ENCODE assay signal across 8 cellular contexts in genomic region chr11:63670738-63671321, GRCh38. TPM values are rescaled to one million over a fixed set of nuclear protein-coding genes. Genes with fewer than 3 reads are reported as not detected.
DNase-seq lines count a peak whose midpoint lies in the region; ATAC-seq and TF ChIP-seq lines count a peak whose summit lies in the region.

No MANE protein-coding gene starts in this region.

- H3K27ac ChIP-seq in HCT116 (ENCODE audit: low read depth, low read length), result peak overlapping the region; percentile 83

- H3K9me3 Mint-ChIP-seq in effector memory CD8-positive, alpha-beta T cell, result no peaks in the 10 kb centered on the region
- no peaks in the 10 kb centered on the region for H3K9me3 Mint-ChIP-seq in memory B cell
- no peaks in the 10 kb centered on the region for H3K9me3 Mint-ChIP-seq in stimulated activated naive CD8-positive, alpha-beta T cell treated with anti-CD3 and anti-CD28 coated beads, Interleukin-15, Interleukin-2, amounts not matched to agents 100 ng/mL and 50 ng/mL, for 24 hours

- POLR2A ChIA-PET in HCT116 (lab: Charles Lee), result interaction anchor here (4.3 kb wide), 1 partner anchor 11 kb away, joined by 24 read pairs; the partner anchor contains the start of gene RTN3

- peak overlapping the region; percentile 76 for H3K9ac ChIP-seq in HCT116 (ENCODE audit: low read length)

- H3K9me2 ChIP-seq in HCT116 (ENCODE audit: insufficient read depth), result no peaks in the 10 kb centered on the region

- TF ChIP-seq CTCF in HCT116 (IDR thresholded peaks at IDR 0.05 in 2 of 3, conservative IDR thresholded peaks at IDR 0.05 in 1 of 3; ENCODE audit: borderline replicate concordance in 1 of 3, insufficient read depth in 1 of 3, low read depth in 2 of 3, low read length in 2 of 3), result peak in 2 of 3 experiments; percentile 47 to 57; a peak in 5 of 6 replicates

- peaks cover 3% of the 10 kb centered on the region for H3K36me3 Mint-ChIP-seq in effector memory CD8-positive, alpha-beta T cell (ENCODE audit: insufficient read depth)
- peaks cover 2% of the 10 kb centered on the region for H3K36me3 Mint-ChIP-seq in memory B cell
- peaks cover 4% of the 10 kb centered on the region for H3K36me3 Mint-ChIP-seq in stimulated activated naive CD8-positive, alpha-beta T cell treated with anti-CD3 and anti-CD28 coated beads, Interleukin-15, Interleukin-2, amounts not matched to agents 100 ng/mL and 50 ng/mL, for 24 hours (ENCODE audit: low read depth)

- H3K27me3 Mint-ChIP-seq in effector memory CD8-positive, alpha-beta T cell, result no peaks in the 10 kb centered on the region
- H3K27me3 Mint-ChIP-seq in memory B cell, result no peaks in the 10 kb centered on the region
- no peaks in the 10 kb centered on the region for H3K27me3 Mint-ChIP-seq in stimulated activated naive CD8-positive, alpha-beta T cell treated with anti-CD3 and anti-CD28 coated beads, Interleukin-15, Interleukin-2, amounts not matched to agents 100 ng/mL and 50 ng/mL, for 24 hours

- CTCF ChIA-PET in HCT116 (lab: Charles Lee), result interaction anchor here (1.0 to 2.1 kb wide), 2 partner anchors 10 to 18 kb away, joined by 3 to 7 read pairs; partner anchors contain the start of gene RTN3

- no peaks in the 10 kb centered on the region for H3K9me3 ChIP-seq in HCT116 (ENCODE audit: control insufficient read depth in 1 of 2, insufficient read depth in 1 of 2, low read depth in 1 of 2, low read length in 2 of 2)

- H3K4me3 ChIP-seq in HCT116 (replicated peaks in 1 of 2; ENCODE audit: low read depth in 1 of 2, low read length in 2 of 2), result peak overlapping the region; percentile 50 to 60

- peak overlapping the region; percentile 82 to 87 for H3K4me3 Mint-ChIP-seq in effector memory CD8-positive, alpha-beta T cell
- peak overlapping the region; percentile 87 for H3K4me3 Mint-ChIP-seq in memory B cell
- H3K4me3 Mint-ChIP-seq in stimulated activated naive CD8-positive, alpha-beta T cell treated with anti-CD3 and anti-CD28 coated beads, Interleukin-15, Interleukin-2, amounts not matched to agents 100 ng/mL and 50 ng/mL, for 24 hours, result peak overlapping the region; percentile 81

- peak; percentile 61 for TF ChIP-seq RAD21 in HCT116 (IDR thresholded peaks at IDR 0.05; ENCODE audit: low read depth)

- peaks cover 20 to 21% of the 10 kb centered on the region in 2 donors for H3K4me1 Mint-ChIP-seq in effector memory CD8-positive, alpha-beta T cell (ENCODE audit: low read depth in 2 of 2)
- H3K4me1 Mint-ChIP-seq in memory B cell, result peaks cover 17% of the 10 kb centered on the region
- H3K4me1 Mint-ChIP-seq in stimulated activated naive CD8-positive, alpha-beta T cell treated with anti-CD3 and anti-CD28 coated beads, Interleukin-15, Interleukin-2, amounts not matched to agents 100 ng/mL and 50 ng/mL, for 24 hours (ENCODE audit: low read depth), result peaks cover 49% of the 10 kb centered on the region

- peaks cover 48% of the 10 kb centered on the region for H3K79me2 ChIP-seq in HCT116 (ENCODE audit: insufficient read depth, low read length)

- peak overlapping the region; percentile 49 to 92 for H3K27ac Mint-ChIP-seq in effector memory CD8-positive, alpha-beta T cell
- peak overlapping the region; percentile 85 for H3K27ac Mint-ChIP-seq in memory B cell
- H3K27ac Mint-ChIP-seq in stimulated activated naive CD8-positive, alpha-beta T cell treated with anti-CD3 and anti-CD28 coated beads, Interleukin-15, Interleukin-2, amounts not matched to agents 100 ng/mL and 50 ng/mL, for 24 hours, result peak overlapping the region; percentile 84

- intact Hi-C loops in HCT116 (cut with micrococcal nuclease), result no loop called here

- no peaks in the 10 kb centered on the region for H3K36me3 ChIP-seq in HCT116 (ENCODE audit: control insufficient read depth in 1 of 2, insufficient read depth in 2 of 2, low read length in 2 of 2)

- RAD21 ChIA-PET in HCT116 (lab: Charles Lee; ENCODE audit: low non-redundant PET in 1 of 2, low total read pairs in 2 of 2, uncharacterized antibody in 2 of 2, unreplicated experiment in 2 of 2), result no interaction called here

- BruUV-seq in HCT116 (replicated peaks; lab: Mats Ljungman, UMichigan), result no TSS peak

- H3K27me3 ChIP-seq in HCT116 (ENCODE audit: insufficient read depth, low read length), result no peaks in the 10 kb centered on the region

- H4K20me1 ChIP-seq in HCT116 (ENCODE audit: insufficient read depth), result no peaks in the 10 kb centered on the region

- peak; percentile 21 for DNase-seq in NCI-H82 (lab: John Stamatoyannopoulos, UW)
- DNase-seq in NCI-H82 treated with DMSO at 0.1 percent for 48 hours (lab: John Stamatoyannopoulos, UW; ENCODE audit: unreplicated experiment), result no peak
- no peak for DNase-seq in HCT116 (ENCODE audit: low read depth, low spot score)
- DNase-seq in MV-4-11 (lab: John Stamatoyannopoulos, UW), result peak; percentile 65
- DNase-seq in activated CD4-positive, alpha-beta T cell treated with anti-CD3 and anti-CD28 coated beads, Interleukin-2, amount 50 U/mL, for 24 hours (ENCODE audit: low read depth in 1 of 2, low spot score in 1 of 2), result peak; percentile 1 to 3
- peak; percentile 5 to 16 (median 10) for DNase-seq in effector memory CD8-positive, alpha-beta T cell
- DNase-seq in memory B cell (ENCODE audit: low spot score in 2 of 2), result peak in 1 of 2 donors; percentile 44

- peak overlapping the region; percentile 86 for H3K4me2 ChIP-seq in HCT116 (ENCODE audit: low read length)

- peaks cover 25 to 55% of the 10 kb centered on the region in 2 experiments for H3K4me1 ChIP-seq in HCT116 (ENCODE audit: control insufficient read depth in 1 of 2, insufficient read depth in 2 of 2, low read length in 2 of 2)

- TF ChIP-seq POLR2A in HCT116 (IDR thresholded peaks at IDR 0.05; ENCODE audit: borderline replicate concordance, extremely low read depth, insufficient read depth, insufficient read length), result no peak

- no peak overlapping the region for H2AFZ ChIP-seq in HCT116 (ENCODE audit: low read depth, low read length, poor library complexity, severe bottlenecking)

- peak; percentile 55 for ATAC-seq in HCT116
- ATAC-seq in effector memory CD8-positive, alpha-beta T cell (replicated peaks), result peak; percentile 22
- peak; percentile 21 for ATAC-seq in memory B cell (ENCODE audit: low read depth)

TF ChIP-seq in HCT116, 20 proteins besides CTCF, POLR2A, EP300 and RAD21:
- TF ChIP-seq SRF (IDR thresholded peaks at IDR 0.05; ENCODE audit: low read depth) (no peak), EZH2phosphoT487 (IDR thresholded peaks at IDR 0.05; ENCODE audit: borderline replicate concordance) (no peak), TCF7L2 (IDR thresholded peaks at IDR 0.05; ENCODE audit: borderline replicate concordance, extremely low read depth, insufficient read depth, insufficient read length) (no peak), YY1 (IDR thresholded peaks at IDR 0.05; ENCODE audit: extremely low read depth, insufficient replicate concordance, low read depth, low read length) (peak; percentile 67), REST (IDR thresholded peaks at IDR 0.05; ENCODE audit: low read depth) (no peak), CBX3 (IDR thresholded peaks at IDR 0.05; ENCODE audit: low read depth) (no peak)

RNA-seq across cellular contexts. Expression of gene ATL3, which starts 0.3 kb away (rescaled TPM):
- 32.3 TPM for total RNA-seq in HCT116 (2021; ENCODE audit: unreplicated experiment)
- polyA plus RNA-seq in HCT116 (2012), result 9.6 and 11.4 TPM in 2 replicates

RNA-seq across cellular contexts. Expression of gene RTN3, which starts 10.5 kb away (rescaled TPM):
- total RNA-seq in HCT116 (2021; ENCODE audit: unreplicated experiment), result 95.0 TPM
- polyA plus RNA-seq in HCT116 (2012), result 91.4 and 94.4 TPM in 2 replicates

RNA-seq across cellular contexts. Expression of gene PLAAT3, which starts 56.6 kb away (rescaled TPM):
- 31.1 TPM for total RNA-seq in HCT116 (2021; ENCODE audit: unreplicated experiment)
- 31.2 and 35.1 TPM in 2 replicates for polyA plus RNA-seq in HCT116 (2012)

Comparison
In these comparisons a context has a peak if more than half of its experiments do, and no peak if none do; other contexts are left out.
1. DNase-seq: peak in NCI-H82 (single experiment), MV-4-11 (single experiment), activated CD4-positive, alpha-beta T cell treated with anti-CD3 and anti-CD28 coated beads, Interleukin-2, amount 50 U/mL, for 24 hours (2 of 2) and effector memory CD8-positive, alpha-beta T cell (3 of 3); none in NCI-H82 treated with DMSO at 0.1 percent for 48 hours (single experiment) and HCT116 (single experiment).
2. Peak in every context shown above with its lines, with median percentiles within 50 percentile points of each other: ATAC-seq, H3K27ac Mint-ChIP-seq and H3K4me3 Mint-ChIP-seq.